29 cellular contexts compared by ENCODE assay signal in genomic region chr7:13007331-13007730, GRCh38.
"Had no signal": no experiment of that assay in that cellular context is flagged by ENCODE, and none has a peak within 500 bp of the region (broad histone marks: within the 10 kb centered on the region; RNA-seq: fewer than 3 reads in every experiment).

No MANE protein-coding gene starts in this region.

- H3K27me3 ChIP-seq: colonic mucosa, esophagus squamous epithelium, gastrocnemius medialis, heart right ventricle, left lung had no signal

- DNase-seq: colonic mucosa; cortex of kidney; effector CD8-positive, alpha-beta T cell; effector memory CD8-positive, alpha-beta T cell; endodermal cell; erythroblast; esophagus squamous epithelium; foreskin fibroblast; foreskin melanocyte; gastrocnemius medialis; glutamatergic neuron; head of caudate nucleus; heart right ventricle; hippocampal formation; left cardiac atrium; left lung; left ventricle myocardium superior; mammary epithelial cell; mesendoderm; midbrain; naive thymus-derived CD4-positive, alpha-beta T cell had no signal

- H3K4me3 ChIP-seq: colonic mucosa, esophagus squamous epithelium, gastrocnemius medialis, heart right ventricle, left lung, lung had no signal

- FAIRE-seq: endometrium, islet of Langerhans, keratinocyte had no signal

- ATAC-seq: effector memory CD8-positive, alpha-beta T cell; esophagus mucosa; gastrocnemius medialis; heart right ventricle; left cardiac atrium; left lung; left ventricle myocardium superior; naive thymus-derived CD4-positive, alpha-beta T cell had no signal

- H3K4me1 ChIP-seq: colonic mucosa, esophagus squamous epithelium, gastrocnemius medialis, heart right ventricle, left lung had no signal

- H3K27me3 Mint-ChIP-seq: dendritic cell treated with granulocyte-macrophage colony-stimulating factor and Interleukin-4, amounts not matched to agents 40 ng/mL and 50 ng/mL, for 4 days had no signal

- H3K36me3 ChIP-seq: colonic mucosa, esophagus squamous epithelium, gastrocnemius medialis, heart right ventricle, left lung had no signal

- H3K27ac Mint-ChIP-seq: dendritic cell treated with granulocyte-macrophage colony-stimulating factor and Interleukin-4, amounts not matched to agents 40 ng/mL and 50 ng/mL, for 4 days; effector memory CD8-positive, alpha-beta T cell; endodermal cell; memory B cell; naive thymus-derived CD4-positive, alpha-beta T cell had no signal

- H3K4me1 Mint-ChIP-seq: endodermal cell; memory B cell; naive thymus-derived CD4-positive, alpha-beta T cell had no signal

- H3K9me3 ChIP-seq: colonic mucosa, gastrocnemius medialis had no signal

- H3K27ac ChIP-seq: colonic mucosa, epithelial cell of prostate, esophagus squamous epithelium, gastrocnemius medialis, heart right ventricle, left lung had no signal

- H3K4me3 Mint-ChIP-seq: dendritic cell treated with granulocyte-macrophage colony-stimulating factor and Interleukin-4, amounts not matched to agents 40 ng/mL and 50 ng/mL, for 4 days; effector memory CD8-positive, alpha-beta T cell; endodermal cell; memory B cell; naive thymus-derived CD4-positive, alpha-beta T cell had no signal
